In the genomic region with DNA sequence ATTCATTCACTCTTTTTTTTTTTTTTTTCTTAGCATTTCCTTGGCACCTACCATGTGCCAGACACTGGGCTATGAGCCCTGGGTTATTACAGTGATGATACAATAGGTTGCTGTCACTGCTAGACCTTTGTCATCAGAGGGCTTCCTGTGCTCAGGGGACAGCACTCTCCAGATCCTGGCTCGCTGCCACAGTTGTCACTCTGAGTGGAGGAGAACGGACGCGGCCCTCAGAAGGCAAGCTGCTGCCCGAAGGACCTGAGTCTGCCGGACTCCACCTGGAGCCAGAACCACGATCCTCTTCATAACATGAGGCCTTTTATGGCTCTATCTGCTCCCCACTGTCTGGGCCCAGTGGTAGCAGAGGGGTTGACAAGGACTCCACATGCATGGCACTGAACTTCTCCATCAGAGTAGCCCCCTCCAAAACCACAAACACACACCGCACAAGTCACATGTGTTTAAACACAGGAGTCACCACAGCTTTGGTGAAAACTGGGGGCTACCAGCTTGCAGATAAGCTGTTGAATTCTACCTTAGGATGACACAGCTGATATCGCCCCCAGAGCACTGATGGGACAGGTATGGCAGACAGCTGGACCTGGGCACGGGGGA, we compare ENCODE assay signal across 9 cellular contexts.
DNase-seq lines count a peak whose midpoint lies in the region; ATAC-seq, FAIRE-seq and TF ChIP-seq lines count a peak whose summit lies in the region.
"Had no signal": no experiment of that assay in that cellular context is flagged by ENCODE, and none has a peak within 500 bp of the region (broad histone marks: within the 10 kb centered on the region; RNA-seq: fewer than 3 reads in every experiment).

No MANE protein-coding gene starts in this region.

- no peak overlapping the region for H3K4me2 ChIP-seq in K562 (ENCODE audit: insufficient read depth, low read length)

- no peak for TF ChIP-seq CTCF in K562 (IDR thresholded peaks at IDR 0.05 in 2 of 3, conservative IDR thresholded peaks at IDR 0.05 in 1 of 3; ENCODE audit: insufficient read depth in 2 of 3, low read depth in 1 of 3, low read length in 3 of 3)

- ATAC-seq in activated CD4-positive, CD25-positive, alpha-beta regulatory T cell treated with anti-CD3 and anti-CD28 coated beads, Interleukin-2, amount 50 U/mL, for 24 hours, result peak; percentile 58 to 64
- ATAC-seq in K562, result no peak
- no peak for ATAC-seq in GM19395 (IDR thresholded peaks at IDR 0.05; ENCODE audit: unreplicated experiment)
- ATAC-seq in GM21526 (IDR thresholded peaks at IDR 0.05; ENCODE audit: low FRiP score, unreplicated experiment), result no peak
- no peak for ATAC-seq in HG03469 (IDR thresholded peaks at IDR 0.05; ENCODE audit: unreplicated experiment)

- TF ChIP-seq POLR2A in K562 (conservative IDR thresholded peaks at IDR 0.05), result no peak

- no peak for DNase-seq in K562 (ENCODE audit: extremely low read depth in 1 of 4, low spot score in 3 of 4)
- peak; percentile 19 to 28 for DNase-seq in stimulated activated CD8-positive, alpha-beta memory T cell treated with anti-CD3 and anti-CD28 coated beads, Interleukin-2, amount 100 ng/mL, for 1 hour (ENCODE audit: low read depth in 2 of 2)
- DNase-seq in AG08395 (ENCODE audit: low spot score), result no peak
- DNase-seq: foreskin fibroblast had no signal

- H3K4me3 ChIP-seq in K562, result no peak overlapping the region

- in situ Hi-C loops in K562 (cut with MboI), result no loop called here

- H3K9me3 ChIP-seq in KOPT-K1 (ENCODE audit: insufficient read depth, low read length, poor library complexity, severe bottlenecking) (no peaks in the 10 kb centered on the region), K562 (replicated peaks; ENCODE audit: control insufficient read depth, insufficient read depth, low read depth, low read length) (no peaks in the 10 kb centered on the region)

- H3K9ac ChIP-seq in K562 (ENCODE audit: insufficient read depth in 1 of 2, low read depth in 2 of 2, low read length in 2 of 2), result no peak overlapping the region

- H3K36me3 ChIP-seq in KOPT-K1 (ENCODE audit: insufficient read depth, low read length) (no peaks in the 10 kb centered on the region), K562 (ENCODE audit: control insufficient read depth, insufficient read depth, low read length) (no peaks in the 10 kb centered on the region)

- H3K4me1 ChIP-seq in K562 (replicated peaks in 1 of 2; ENCODE audit: control insufficient read depth in 2 of 2, insufficient read depth in 2 of 2, low read length in 2 of 2), result peaks cover 14 to 21% of the 10 kb centered on the region in 2 experiments

- no peak overlapping the region for H2AFZ ChIP-seq in K562 (ENCODE audit: low read depth, low read length)

- H3K27ac ChIP-seq in KOPT-K1 (ENCODE audit: low read depth, low read length, poor library complexity, severe bottlenecking) (peak overlapping the region; percentile 94), K562 (ENCODE audit: extremely low read depth, low read depth, low read length) (no peak overlapping the region)

- H4K20me1 ChIP-seq in K562 (replicated peaks; ENCODE audit: control insufficient read depth, insufficient read depth, low read length), result 0 out of 2 replicates have a peak, but pooled peaks cover 7% of the 10 kb centered on the region

- POLR2A ChIA-PET in K562 (lab: Yijun Ruan, JAX), result no interaction called here

- TF ChIP-seq RAD21 in K562 (CRISPR knock-in tag; conservative IDR thresholded peaks at IDR 0.05 in 1 of 2, IDR thresholded peaks at IDR 0.05 in 1 of 2), result no peak

- H3K27me3 ChIP-seq in K562 (ENCODE audit: control insufficient read depth in 2 of 2, insufficient read depth in 2 of 2, low read length in 2 of 2), result peaks cover 3 to 11% of the 10 kb centered on the region in 2 experiments; a peak in 3 of 5 replicates

- CTCF ChIA-PET in K562 (lab: Yijun Ruan, JAX; ENCODE audit: low intra/inter-chr PET ratio), result no interaction called here

- no peak for FAIRE-seq in K562 (lab: Jason Lieb, UNC)

- no peak for TF ChIP-seq EP300 in K562 (IDR thresholded peaks at IDR 0.05; ENCODE audit: low read length)

- intact Hi-C loops in K562 (cut with micrococcal nuclease), result no loop called here

- no TSS peak for BruUV-seq in K562 (replicated peaks; lab: Mats Ljungman, UMichigan)

- WGBS in K562 (ENCODE audit: insufficient coverage, low coverage, missing lambda C conversion rate), result 29% methylated on average over 10 of the region's 10 CpGs

- no peaks in the 10 kb centered on the region for H3K79me2 ChIP-seq in K562 (ENCODE audit: control insufficient read depth, insufficient read depth, low read length)

- no peaks in the 10 kb centered on the region for H3K9me1 ChIP-seq in K562 (ENCODE audit: control insufficient read depth, insufficient read depth, low read length)

TF ChIP-seq in K562, 482 proteins besides CTCF, POLR2A, EP300 and RAD21:
- TF ChIP-seq ZFX (CRISPR knock-in tag; IDR thresholded peaks at IDR 0.05), result no peak
- TF ChIP-seq NFIC (IDR thresholded peaks at IDR 0.05), result peak; percentile 48
- TF ChIP-seq NFE2 (IDR thresholded peaks at IDR 0.05; ENCODE audit: low read depth), result no peak

Comparison
In these comparisons a context has a peak if more than half of its experiments do, and no peak if none do; other contexts are left out.
1. ATAC-seq: peak in activated CD4-positive, CD25-positive, alpha-beta regulatory T cell treated with anti-CD3 and anti-CD28 coated beads, Interleukin-2, amount 50 U/mL, for 24 hours (2 of 2); none in K562 (single experiment), GM19395 (single experiment), GM21526 (single experiment) and HG03469 (single experiment).
2. DNase-seq: peak in stimulated activated CD8-positive, alpha-beta memory T cell treated with anti-CD3 and anti-CD28 coated beads, Interleukin-2, amount 100 ng/mL, for 1 hour (2 of 2); none in K562 (0 of 4) and AG08395 (single experiment).